ENCODE assay signal across 14 cellular contexts in genomic region chr2:112701092-112701491, GRCh38. TPM values are rescaled to one million over a fixed set of nuclear protein-coding genes. Genes with fewer than 3 reads are reported as not detected.
A peak's percentile ranks its signal among the peaks of the same experiment; 100 is the strongest.
DNase-seq lines count a peak whose midpoint lies in the region; ATAC-seq lines count a peak whose summit lies in the region.
"Had no signal": no experiment of that assay in that cellular context is flagged by ENCODE, and none has a peak within 500 bp of the region (broad histone marks: within the 10 kb centered on the region; RNA-seq: fewer than 3 reads in every experiment).

No MANE protein-coding gene starts in this region.

- peak overlapping the region; percentile 81 for H3K27ac Mint-ChIP-seq in stimulated activated naive B cell treated with anti-CD40 and anti-IgM and Interleukin-4, amounts not matched to agents 10 μg/mL and 1 μg/mL and 100 μg/mL, for 72 hours
- no peak overlapping the region for H3K27ac Mint-ChIP-seq in T-helper 2 cell treated with Interferon-gamma antibody and Interleukin-4, amounts not matched to agents 5 μg/mL and 100 μg/mL, for 36 hours

- peak; percentile 26 for ATAC-seq in left lobe of liver
- ATAC-seq in stimulated activated naive B cell treated with anti-CD40 and anti-IgM and Interleukin-4, amounts not matched to agents 10 μg/mL and 1 μg/mL and 100 μg/mL, for 72 hours (replicated peaks): peak in 1 of 2 donors; percentile 25
- ATAC-seq: activated T-cell treated with anti-CD3 and anti-CD28 coated beads, Interleukin-2, amount 50 U/mL, for 4 hours had no signal

- DNase-seq in activated CD4-positive, CD25-positive, alpha-beta regulatory T cell treated with anti-CD3 and anti-CD28 coated beads, Interleukin-2, amount 50 U/mL, for 72 hours: peak; percentile 8
- DNase-seq in activated CD4-positive, CD25-positive, alpha-beta regulatory T cell (lab: John Stamatoyannopoulos, UW): no peak
- DNase-seq in OCI-M1 (lab: John Stamatoyannopoulos, UW) (peak; percentile 68), left lobe of liver (ENCODE audit: low spot score) (no peak), C1 segment of cervical spinal cord (lab: John Stamatoyannopoulos, UW) (no peak)
- no peak for DNase-seq in stimulated activated naive B cell treated with anti-CD40 and anti-IgM and Interleukin-4, amounts not matched to agents 10 μg/mL and 1 μg/mL and 100 μg/mL, for 72 hours
- DNase-seq in T-helper 2 cell treated with Interferon-gamma antibody and Interleukin-4, amounts not matched to agents 5 μg/mL and 100 μg/mL, for 36 hours (ENCODE audit: low spot score): no peak
- DNase-seq in effector CD8-positive, alpha-beta T cell (lab: John Stamatoyannopoulos, UW): no peak
- DNase-seq: activated T-cell treated with anti-CD3 and anti-CD28 coated beads, Interleukin-2, amount 50 U/mL, for 4 hours; Calu3; NCI-H187; NCI-H774 had no signal

- peaks cover 0 to 2% of the 10 kb centered on the region in 2 donors for H3K9me3 Mint-ChIP-seq in stimulated activated naive B cell treated with anti-CD40 and anti-IgM and Interleukin-4, amounts not matched to agents 10 μg/mL and 1 μg/mL and 100 μg/mL, for 72 hours
- H3K9me3 Mint-ChIP-seq in T-helper 2 cell treated with Interferon-gamma antibody and Interleukin-4, amounts not matched to agents 5 μg/mL and 100 μg/mL, for 36 hours: peaks cover 4% of the 10 kb centered on the region
- H3K9me3 Mint-ChIP-seq: activated T-cell treated with anti-CD3 and anti-CD28 coated beads, Interleukin-2, amount 50 U/mL, for 4 hours had no signal

- peak overlapping the region; percentile 22 to 32 for H3K4me3 Mint-ChIP-seq in stimulated activated naive B cell treated with anti-CD40 and anti-IgM and Interleukin-4, amounts not matched to agents 10 μg/mL and 1 μg/mL and 100 μg/mL, for 72 hours
- H3K4me3 Mint-ChIP-seq in T-helper 2 cell treated with Interferon-gamma antibody and Interleukin-4, amounts not matched to agents 5 μg/mL and 100 μg/mL, for 36 hours: no peak overlapping the region
- H3K4me3 Mint-ChIP-seq: activated T-cell treated with anti-CD3 and anti-CD28 coated beads, Interleukin-2, amount 50 U/mL, for 4 hours had no signal

- no peaks in the 10 kb centered on the region for H3K27me3 Mint-ChIP-seq in stimulated activated naive B cell treated with anti-CD40 and anti-IgM and Interleukin-4, amounts not matched to agents 10 μg/mL and 1 μg/mL and 100 μg/mL, for 72 hours
- H3K27me3 Mint-ChIP-seq in T-helper 2 cell treated with Interferon-gamma antibody and Interleukin-4, amounts not matched to agents 5 μg/mL and 100 μg/mL, for 36 hours (ENCODE audit: low read depth): peaks cover 2% of the 10 kb centered on the region

- no peaks in the 10 kb centered on the region for H3K36me3 Mint-ChIP-seq in stimulated activated naive B cell treated with anti-CD40 and anti-IgM and Interleukin-4, amounts not matched to agents 10 μg/mL and 1 μg/mL and 100 μg/mL, for 72 hours
- peaks cover 4% of the 10 kb centered on the region for H3K36me3 Mint-ChIP-seq in T-helper 2 cell treated with Interferon-gamma antibody and Interleukin-4, amounts not matched to agents 5 μg/mL and 100 μg/mL, for 36 hours (ENCODE audit: low read depth)

- peaks cover 51 to 63% of the 10 kb centered on the region in 2 donors for H3K4me1 Mint-ChIP-seq in stimulated activated naive B cell treated with anti-CD40 and anti-IgM and Interleukin-4, amounts not matched to agents 10 μg/mL and 1 μg/mL and 100 μg/mL, for 72 hours
- peaks cover 33% of the 10 kb centered on the region for H3K4me1 Mint-ChIP-seq in T-helper 2 cell treated with Interferon-gamma antibody and Interleukin-4, amounts not matched to agents 5 μg/mL and 100 μg/mL, for 36 hours (ENCODE audit: low read depth)

RNA-seq across cellular contexts. Expression of gene NT5DC4, which starts 19.7 kb away (rescaled TPM):
- not detected for total RNA-seq in left lobe of liver
- total RNA-seq: activated T-cell treated with anti-CD3 and anti-CD28 coated beads, Interleukin-2, amount 50 U/mL, for 4 hours; renal cortical epithelial cell; temporal lobe had no signal

RNA-seq across cellular contexts. Expression of gene SLC20A1, which starts 55.4 kb away (rescaled TPM):
- 12.9 TPM for total RNA-seq in left lobe of liver

Comparison
In these comparisons a context has a peak if more than half of its experiments do, and no peak if none do; other contexts are left out.
1. DNase-seq: peak in activated CD4-positive, CD25-positive, alpha-beta regulatory T cell treated with anti-CD3 and anti-CD28 coated beads, Interleukin-2, amount 50 U/mL, for 72 hours (single experiment) and OCI-M1 (single experiment); none in activated CD4-positive, CD25-positive, alpha-beta regulatory T cell (0 of 4), left lobe of liver (single experiment), stimulated activated naive B cell treated with anti-CD40 and anti-IgM and Interleukin-4, amounts not matched to agents 10 μg/mL and 1 μg/mL and 100 μg/mL, for 72 hours (single experiment), T-helper 2 cell treated with Interferon-gamma antibody and Interleukin-4, amounts not matched to agents 5 μg/mL and 100 μg/mL, for 36 hours (single experiment), C1 segment of cervical spinal cord (0 of 14) and effector CD8-positive, alpha-beta T cell (single experiment).